In the genomic region with DNA sequence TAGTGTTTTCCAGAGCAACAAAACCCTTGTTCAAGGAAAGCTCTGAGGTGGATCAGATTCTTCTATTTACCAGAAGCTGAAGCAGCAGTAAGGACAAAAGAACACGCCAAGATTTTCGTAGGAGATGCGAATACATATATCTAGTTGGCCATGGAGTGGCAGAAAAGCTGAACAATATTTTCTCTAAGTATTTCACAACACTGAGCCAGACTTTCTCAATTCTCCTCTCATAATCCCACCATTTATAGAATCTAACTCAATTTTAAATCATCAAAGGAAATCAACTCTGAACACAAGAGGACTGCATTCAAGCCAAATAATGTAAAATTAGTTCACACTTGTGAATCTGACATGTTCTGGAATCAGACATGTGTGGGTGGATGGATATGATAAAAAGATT, we compare ENCODE assay signal across 22 cellular contexts.
"Had no signal": no experiment of that assay in that cellular context is flagged by ENCODE, and none has a peak within 500 bp of the region (broad histone marks: within the 10 kb centered on the region; RNA-seq: fewer than 3 reads in every experiment).

No MANE protein-coding gene starts in this region.

- FAIRE-seq: astrocyte had no signal

- H3K27me3 Mint-ChIP-seq: activated naive CD8-positive, alpha-beta T cell treated with anti-CD3 and anti-CD28 coated beads, Interleukin-2, amount 50 U/mL, for 24 hours had no signal

- H3K27ac Mint-ChIP-seq: activated naive CD4-positive, alpha-beta T cell treated with anti-CD3 and anti-CD28 coated beads, Interleukin-2, amount 50 U/mL, for 72 hours; activated naive CD8-positive, alpha-beta T cell treated with anti-CD3 and anti-CD28 coated beads, Interleukin-2, amount 50 U/mL, for 24 hours had no signal

- H3K4me1 Mint-ChIP-seq: activated naive CD8-positive, alpha-beta T cell treated with anti-CD3 and anti-CD28 coated beads, Interleukin-2, amount 50 U/mL, for 24 hours had no signal

- H3K4me3 ChIP-seq: SK-N-MC had no signal

- H3K4me3 Mint-ChIP-seq: activated naive CD8-positive, alpha-beta T cell treated with anti-CD3 and anti-CD28 coated beads, Interleukin-2, amount 50 U/mL, for 24 hours; activated T-cell treated with anti-CD3 and anti-CD28 coated beads, Interleukin-2, amount 50 U/mL, for 4 hours; brain had no signal

- DNase-seq: activated CD4-positive, alpha-beta T cell treated with anti-CD3 and anti-CD28 coated beads for 48 hours; activated CD4-positive, alpha-beta T cell treated with anti-CD3 and anti-CD28 coated beads, Interleukin-2, amount 50 U/mL, for 4 hours; activated CD4-positive, CD25-positive, alpha-beta regulatory T cell treated with anti-CD3 and anti-CD28 coated beads, Interleukin-2, amount 50 U/mL, for 72 hours; activated effector memory CD4-positive, alpha-beta T cell treated with anti-CD3 and anti-CD28 coated beads, Interleukin-2, amount 50 U/mL, for 16 hours; activated naive CD4-positive, alpha-beta T cell treated with Interleukin-2 at 50 U/mL for 16 hours; activated naive CD8-positive, alpha-beta T cell treated with anti-CD3 and anti-CD28 coated beads, Interleukin-2, amount 50 U/mL, for 24 hours; activated T-cell treated with anti-CD3 and anti-CD28 coated beads, Interleukin-2, amount 50 U/mL, for 4 hours; amygdala; KG1; NCI-H1092; NCI-H1417; NCI-H1930; NCI-H2107; NCI-H2171 treated with DMSO at 0.1 percent for 48 hours; NCI-H226; NCI-H510A; RPMI8226; T-helper 1 cell had no signal

- H3K27ac ChIP-seq: SK-N-MC had no signal
